8 cellular contexts compared by ENCODE assay signal in the genomic region with DNA sequence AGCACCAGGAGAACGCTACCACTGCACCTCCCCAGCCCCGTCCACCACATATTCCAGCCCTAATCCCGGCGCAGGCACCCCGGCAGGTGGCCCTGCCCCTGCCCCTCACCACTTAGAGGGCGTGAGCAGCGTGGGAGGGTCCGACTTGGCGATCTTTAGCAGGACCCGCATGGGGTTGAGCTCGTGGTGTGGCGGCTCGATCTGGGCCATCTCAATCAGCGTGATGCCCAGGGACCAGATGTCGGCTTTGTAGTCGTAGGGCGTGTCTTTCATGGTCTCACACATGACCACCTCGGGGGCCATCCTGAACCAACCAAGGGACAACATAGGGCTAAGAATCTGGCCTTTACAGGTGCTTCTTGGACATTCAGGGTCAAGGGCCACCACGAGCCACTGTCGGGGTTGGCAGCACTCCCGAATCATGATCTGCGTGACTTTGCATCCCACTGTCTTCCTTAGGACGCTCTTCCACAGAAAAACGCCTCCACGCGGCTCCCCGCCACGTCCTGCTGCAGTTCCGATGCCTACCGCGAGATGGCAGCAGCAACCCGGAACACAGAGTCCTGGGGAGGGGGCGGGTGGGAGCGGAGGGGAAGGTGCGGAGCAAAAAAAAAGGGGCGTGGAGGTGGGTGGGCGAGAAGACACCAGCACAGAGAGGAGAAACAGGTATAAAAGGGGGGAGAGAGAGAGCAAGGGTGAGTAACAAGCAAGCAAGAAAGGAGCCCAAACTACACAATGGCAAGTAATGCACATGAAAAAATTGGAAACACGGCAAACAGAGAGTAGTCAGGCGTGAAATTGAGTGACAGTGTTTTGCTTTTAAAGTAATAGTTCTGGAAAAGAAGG.
A peak's percentile ranks its signal among the peaks of the same experiment; 100 is the strongest.
DNase-seq lines count a peak whose midpoint lies in the region; ATAC-seq, FAIRE-seq and TF ChIP-seq lines count a peak whose summit lies in the region.

No MANE protein-coding gene starts in this region.

- ATAC-seq in SK-N-SH treated with all-trans-retinoic acid at 6 μM for 48 hours (peak; percentile 56), left ventricle myocardium superior (peak; percentile 22), HG02885 (IDR thresholded peaks at IDR 0.05; ENCODE audit: poor library complexity, unreplicated experiment) (no peak)

- peaks cover 29% of the 10 kb centered on the region for H3K4me1 ChIP-seq in rectal smooth muscle tissue (ENCODE audit: control insufficient read depth, insufficient read depth, low read length)

- H3K36me3 ChIP-seq in rectal smooth muscle tissue (ENCODE audit: control insufficient read depth, insufficient read depth, low read length): peaks cover 6% of the 10 kb centered on the region

- FAIRE-seq in urothelium cell line (lab: Jason Lieb, UNC): peak; percentile 20

- peak overlapping the region; percentile 63 for H3K4me3 ChIP-seq in rectal smooth muscle tissue (ENCODE audit: low read length)

- peak; percentile 70 for DNase-seq in CD1c-positive myeloid dendritic cell (ENCODE audit: extremely low spot score)
- DNase-seq in HT-29 (ENCODE audit: low spot score): peak; percentile 53
- peak; percentile 39 for DNase-seq in activated naive CD8-positive, alpha-beta T cell treated with anti-CD3 and anti-CD28 coated beads, Interleukin-2, amount 50 U/mL, for 16 hours (ENCODE audit: low read depth, low spot score)
- peak; percentile 79 for DNase-seq in left ventricle myocardium superior
- DNase-seq in urothelium cell line (ENCODE audit: low spot score): peak; percentile 74

- intact Hi-C loops in left ventricle myocardium superior (cut with micrococcal nuclease): no loop called here

- peak overlapping the region; percentile 33 for H3K9ac ChIP-seq in rectal smooth muscle tissue (ENCODE audit: low read length)

- no peaks in the 10 kb centered on the region for H3K27me3 ChIP-seq in rectal smooth muscle tissue (ENCODE audit: control insufficient read depth, insufficient read depth, low read length)

- H3K27ac ChIP-seq in rectal smooth muscle tissue (ENCODE audit: low read depth, low read length): peak overlapping the region; percentile 17

TF ChIP-seq in SK-N-SH treated with all-trans-retinoic acid at 6 μM for 48 hours, 23 proteins besides CTCF, POLR2A, EP300 and RAD21:
- TF ChIP-seq, protein P1, sequence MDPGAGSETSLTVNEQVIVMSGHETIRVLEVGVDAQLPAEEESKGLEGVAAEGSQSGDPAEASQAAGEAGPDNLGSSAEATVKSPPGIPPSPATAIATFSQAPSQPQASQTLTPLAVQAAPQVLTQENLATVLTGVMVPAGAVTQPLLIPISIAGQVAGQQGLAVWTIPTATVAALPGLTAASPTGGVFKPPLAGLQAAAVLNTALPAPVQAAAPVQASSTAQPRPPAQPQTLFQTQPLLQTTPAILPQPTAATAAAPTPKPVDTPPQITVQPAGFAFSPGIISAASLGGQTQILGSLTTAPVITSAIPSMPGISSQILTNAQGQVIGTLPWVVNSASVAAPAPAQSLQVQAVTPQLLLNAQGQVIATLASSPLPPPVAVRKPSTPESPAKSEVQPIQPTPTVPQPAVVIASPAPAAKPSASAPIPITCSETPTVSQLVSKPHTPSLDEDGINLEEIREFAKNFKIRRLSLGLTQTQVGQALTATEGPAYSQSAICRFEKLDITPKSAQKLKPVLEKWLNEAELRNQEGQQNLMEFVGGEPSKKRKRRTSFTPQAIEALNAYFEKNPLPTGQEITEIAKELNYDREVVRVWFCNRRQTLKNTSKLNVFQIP (CRISPR knock-in tag; IDR thresholded peaks at IDR 0.05; ENCODE audit: borderline replicate concordance, low read depth): no peak
- TF ChIP-seq, protein P2, sequence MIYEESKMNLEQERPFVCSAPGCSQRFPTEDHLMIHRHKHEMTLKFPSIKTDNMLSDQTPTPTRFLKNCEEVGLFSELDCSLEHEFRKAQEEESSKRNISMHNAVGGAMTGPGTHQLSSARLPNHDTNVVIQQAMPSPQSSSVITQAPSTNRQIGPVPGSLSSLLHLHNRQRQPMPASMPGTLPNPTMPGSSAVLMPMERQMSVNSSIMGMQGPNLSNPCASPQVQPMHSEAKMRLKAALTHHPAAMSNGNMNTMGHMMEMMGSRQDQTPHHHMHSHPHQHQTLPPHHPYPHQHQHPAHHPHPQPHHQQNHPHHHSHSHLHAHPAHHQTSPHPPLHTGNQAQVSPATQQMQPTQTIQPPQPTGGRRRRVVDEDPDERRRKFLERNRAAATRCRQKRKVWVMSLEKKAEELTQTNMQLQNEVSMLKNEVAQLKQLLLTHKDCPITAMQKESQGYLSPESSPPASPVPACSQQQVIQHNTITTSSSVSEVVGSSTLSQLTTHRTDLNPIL (CRISPR knock-in tag; IDR thresholded peaks at IDR 0.05; ENCODE audit: low read depth): no peak
- no peak for TF ChIP-seq BACH2 (CRISPR knock-in tag; IDR thresholded peaks at IDR 0.05; ENCODE audit: borderline replicate concordance)
- TF ChIP-seq ZFP3 (CRISPR knock-in tag; IDR thresholded peaks at IDR 0.05): no peak
- TF ChIP-seq, protein P3, sequence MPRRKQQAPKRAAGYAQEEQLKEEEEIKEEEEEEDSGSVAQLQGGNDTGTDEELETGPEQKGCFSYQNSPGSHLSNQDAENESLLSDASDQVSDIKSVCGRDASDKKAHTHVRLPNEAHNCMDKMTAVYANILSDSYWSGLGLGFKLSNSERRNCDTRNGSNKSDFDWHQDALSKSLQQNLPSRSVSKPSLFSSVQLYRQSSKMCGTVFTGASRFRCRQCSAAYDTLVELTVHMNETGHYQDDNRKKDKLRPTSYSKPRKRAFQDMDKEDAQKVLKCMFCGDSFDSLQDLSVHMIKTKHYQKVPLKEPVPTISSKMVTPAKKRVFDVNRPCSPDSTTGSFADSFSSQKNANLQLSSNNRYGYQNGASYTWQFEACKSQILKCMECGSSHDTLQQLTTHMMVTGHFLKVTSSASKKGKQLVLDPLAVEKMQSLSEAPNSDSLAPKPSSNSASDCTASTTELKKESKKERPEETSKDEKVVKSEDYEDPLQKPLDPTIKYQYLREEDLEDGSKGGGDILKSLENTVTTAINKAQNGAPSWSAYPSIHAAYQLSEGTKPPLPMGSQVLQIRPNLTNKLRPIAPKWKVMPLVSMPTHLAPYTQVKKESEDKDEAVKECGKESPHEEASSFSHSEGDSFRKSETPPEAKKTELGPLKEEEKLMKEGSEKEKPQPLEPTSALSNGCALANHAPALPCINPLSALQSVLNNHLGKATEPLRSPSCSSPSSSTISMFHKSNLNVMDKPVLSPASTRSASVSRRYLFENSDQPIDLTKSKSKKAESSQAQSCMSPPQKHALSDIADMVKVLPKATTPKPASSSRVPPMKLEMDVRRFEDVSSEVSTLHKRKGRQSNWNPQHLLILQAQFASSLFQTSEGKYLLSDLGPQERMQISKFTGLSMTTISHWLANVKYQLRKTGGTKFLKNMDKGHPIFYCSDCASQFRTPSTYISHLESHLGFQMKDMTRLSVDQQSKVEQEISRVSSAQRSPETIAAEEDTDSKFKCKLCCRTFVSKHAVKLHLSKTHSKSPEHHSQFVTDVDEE (CRISPR knock-in tag; IDR thresholded peaks at IDR 0.05): no peak
- TF ChIP-seq ZNF70 (CRISPR knock-in tag; IDR thresholded peaks at IDR 0.05): no peak
- no peak for TF ChIP-seq PPARA (CRISPR knock-in tag; IDR thresholded peaks at IDR 0.05; ENCODE audit: borderline replicate concordance)
- TF ChIP-seq, protein P4, sequence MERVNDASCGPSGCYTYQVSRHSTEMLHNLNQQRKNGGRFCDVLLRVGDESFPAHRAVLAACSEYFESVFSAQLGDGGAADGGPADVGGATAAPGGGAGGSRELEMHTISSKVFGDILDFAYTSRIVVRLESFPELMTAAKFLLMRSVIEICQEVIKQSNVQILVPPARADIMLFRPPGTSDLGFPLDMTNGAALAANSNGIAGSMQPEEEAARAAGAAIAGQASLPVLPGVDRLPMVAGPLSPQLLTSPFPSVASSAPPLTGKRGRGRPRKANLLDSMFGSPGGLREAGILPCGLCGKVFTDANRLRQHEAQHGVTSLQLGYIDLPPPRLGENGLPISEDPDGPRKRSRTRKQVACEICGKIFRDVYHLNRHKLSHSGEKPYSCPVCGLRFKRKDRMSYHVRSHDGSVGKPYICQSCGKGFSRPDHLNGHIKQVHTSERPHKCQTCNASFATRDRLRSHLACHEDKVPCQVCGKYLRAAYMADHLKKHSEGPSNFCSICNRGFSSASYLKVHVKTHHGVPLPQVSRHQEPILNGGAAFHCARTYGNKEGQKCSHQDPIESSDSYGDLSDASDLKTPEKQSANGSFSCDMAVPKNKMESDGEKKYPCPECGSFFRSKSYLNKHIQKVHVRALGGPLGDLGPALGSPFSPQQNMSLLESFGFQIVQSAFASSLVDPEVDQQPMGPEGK (CRISPR knock-in tag; IDR thresholded peaks at IDR 0.05; ENCODE audit: borderline replicate concordance): no peak
- no peak for TF ChIP-seq RARB (CRISPR knock-in tag; IDR thresholded peaks at IDR 0.05)
- no peak for TF ChIP-seq ESRRG (CRISPR knock-in tag; IDR thresholded peaks at IDR 0.05)
- TF ChIP-seq SNAI2 (CRISPR knock-in tag; IDR thresholded peaks at IDR 0.05): no peak
- no peak for TF ChIP-seq TCF4 (CRISPR knock-in tag; IDR thresholded peaks at IDR 0.05; ENCODE audit: borderline replicate concordance)
- no peak for TF ChIP-seq TOX (CRISPR knock-in tag; IDR thresholded peaks at IDR 0.05; ENCODE audit: borderline replicate concordance)
- TF ChIP-seq ZC3H10 (CRISPR knock-in tag; IDR thresholded peaks at IDR 0.05): no peak
- no peak for TF ChIP-seq GLIS3 (CRISPR knock-in tag; IDR thresholded peaks at IDR 0.05)
- TF ChIP-seq CSDC2 (CRISPR knock-in tag; IDR thresholded peaks at IDR 0.05): no peak
- TF ChIP-seq ZFP30 (CRISPR knock-in tag; IDR thresholded peaks at IDR 0.05): no peak
